In the genomic region with DNA sequence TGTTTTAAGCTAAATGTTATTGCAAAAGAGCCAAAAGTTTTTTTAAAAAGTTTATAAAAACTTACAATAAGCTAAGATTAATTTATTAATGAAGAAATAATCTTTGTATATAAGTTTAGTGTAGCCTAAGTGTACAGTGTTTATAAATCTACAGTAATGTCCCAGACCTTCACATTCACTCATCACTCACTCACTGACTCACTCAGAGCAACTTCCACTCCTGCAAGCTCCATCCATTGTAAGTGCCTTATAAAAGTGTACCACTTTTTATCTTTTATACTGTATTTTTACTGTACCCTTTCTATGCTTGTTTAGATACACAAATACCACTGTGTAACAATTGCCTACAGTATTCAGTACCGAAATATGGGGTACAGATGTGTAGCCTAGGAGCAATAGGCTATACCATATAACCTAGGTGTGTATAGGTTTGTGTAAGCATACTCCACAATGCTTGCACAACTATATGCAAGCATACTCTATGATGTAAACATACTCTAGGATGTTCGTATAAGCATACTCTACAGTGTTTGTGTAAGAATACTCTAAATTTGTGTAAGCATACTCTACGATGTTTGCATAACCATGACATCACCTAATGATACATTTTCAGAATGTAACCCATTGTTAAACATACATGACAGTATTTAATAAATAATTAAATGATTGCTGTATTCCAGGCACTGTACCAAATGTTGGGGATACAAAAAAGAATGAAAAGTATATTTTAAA, we compare ENCODE assay signal across 17 cellular contexts.
DNase-seq lines count a peak whose midpoint lies in the region; ATAC-seq and TF ChIP-seq lines count a peak whose summit lies in the region.
"Had no signal": no experiment of that assay in that cellular context is flagged by ENCODE, and none has a peak within 500 bp of the region (broad histone marks: within the 10 kb centered on the region; RNA-seq: fewer than 3 reads in every experiment).

No MANE protein-coding gene starts in this region.

- POLR2A ChIA-PET in AG04450 (lab: Yijun Ruan, JAX): interaction anchor here (0.6 to 1.2 kb wide), 5 partner anchors 30 to 1365 kb away, joined by 3 to 7 read pairs (median 5); no protein-coding TSS in a partner anchor

- no peak for ATAC-seq in HG02678 (IDR thresholded peaks at IDR 0.05; ENCODE audit: unreplicated experiment)

- no peak for TF ChIP-seq CTCF in AG04450 (IDR thresholded peaks at IDR 0.05; ENCODE audit: low read depth, low read length)
- TF ChIP-seq CTCF in fibroblast of pulmonary artery (IDR thresholded peaks at IDR 0.05; ENCODE audit: low read length, missing control alignments): no peak
- TF ChIP-seq CTCF in testis (IDR thresholded peaks at IDR 0.05): no peak

- no peak overlapping the region for H3K27ac ChIP-seq in AG04450 (ENCODE audit: low read depth, low read length)
- no peak overlapping the region for H3K27ac ChIP-seq in testis
- H3K27ac ChIP-seq: KMS-11 had no signal

- no peak overlapping the region for H3K4me3 ChIP-seq in AG04450 (ENCODE audit: low read depth, low read length)
- no peak overlapping the region for H3K4me3 ChIP-seq in fibroblast of pulmonary artery (replicated peaks; ENCODE audit: low read depth, low read length)
- H3K4me3 ChIP-seq in testis: no peak overlapping the region

- no peaks in the 10 kb centered on the region for H3K36me3 ChIP-seq in testis (ENCODE audit: low read depth, missing control alignments)

- H3K27me3 ChIP-seq in AG04450 (ENCODE audit: control insufficient read depth, insufficient read depth, low read length): no peaks in the 10 kb centered on the region
- H3K27me3 ChIP-seq in testis: no peaks in the 10 kb centered on the region

- H3K4me3 Mint-ChIP-seq in activated naive CD4-positive, alpha-beta T cell treated with anti-CD3 and anti-CD28 coated beads for 36 hours: no peak overlapping the region
- H3K4me3 Mint-ChIP-seq: CD8-positive, alpha-beta memory T cell had no signal

- no peak for TF ChIP-seq POLR2A in testis (IDR thresholded peaks at IDR 0.05)

- no peaks in the 10 kb centered on the region for H3K27me3 Mint-ChIP-seq in activated naive CD4-positive, alpha-beta T cell treated with anti-CD3 and anti-CD28 coated beads for 36 hours (ENCODE audit: low read depth)
- H3K27me3 Mint-ChIP-seq: CD8-positive, alpha-beta memory T cell had no signal

- H3K9me3 ChIP-seq in AG04450 (ENCODE audit: control insufficient read depth, insufficient read depth, low read length): no peaks in the 10 kb centered on the region
- H3K9me3 ChIP-seq in testis: no peaks in the 10 kb centered on the region
- H3K9me3 ChIP-seq: SK-N-SH had no signal

- intact Hi-C loops in activated naive CD4-positive, alpha-beta T cell treated with anti-CD3 and anti-CD28 coated beads for 36 hours (cut with micrococcal nuclease): no loop called here
- intact Hi-C loops in testis (cut with DNase I; ENCODE audit: low total_unique reads): no loop called here

- peaks cover 11% of the 10 kb centered on the region for H3K9me3 Mint-ChIP-seq in activated naive CD4-positive, alpha-beta T cell treated with anti-CD3 and anti-CD28 coated beads for 36 hours

- 96% methylated on average over 3 of the region's 3 CpGs for WGBS in testis, 2 donors

- H3K4me1 Mint-ChIP-seq in activated naive CD4-positive, alpha-beta T cell treated with anti-CD3 and anti-CD28 coated beads for 36 hours (ENCODE audit: low read depth): no peaks in the 10 kb centered on the region
- H3K4me1 Mint-ChIP-seq: CD8-positive, alpha-beta memory T cell had no signal

- H3K4me1 ChIP-seq in testis: no peaks in the 10 kb centered on the region

- H3K27ac Mint-ChIP-seq in activated naive CD4-positive, alpha-beta T cell treated with anti-CD3 and anti-CD28 coated beads for 36 hours: no peak overlapping the region
- H3K27ac Mint-ChIP-seq: CD8-positive, alpha-beta memory T cell had no signal

- CTCF ChIA-PET in AG04450 (lab: Charles Lee): interaction anchor here (0.6 to 1.8 kb wide), 3 partner anchors 22 to 1578 kb away, joined by 3 to 9 read pairs (median 3); no protein-coding TSS in a partner anchor
- CTCF ChIA-PET in activated naive CD4-positive, alpha-beta T cell treated with anti-CD3 and anti-CD28 coated beads for 36 hours (lab: Charles Lee): no interaction called here

- no peaks in the 10 kb centered on the region for H3K36me3 Mint-ChIP-seq in activated naive CD4-positive, alpha-beta T cell treated with anti-CD3 and anti-CD28 coated beads for 36 hours (ENCODE audit: low read depth)
- H3K36me3 Mint-ChIP-seq: CD8-positive, alpha-beta memory T cell had no signal

- DNase-seq in AG04450 (ENCODE audit: low read depth, low spot score): peak; percentile 33
- peak; percentile 7 for DNase-seq in EL
- peak; percentile 14 for DNase-seq in NCI-H69 (lab: John Stamatoyannopoulos, UW)
- peak; percentile 0 for DNase-seq in fibroblast of pulmonary artery (ENCODE audit: low read depth)
- no peak for DNase-seq in activated naive CD4-positive, alpha-beta T cell treated with anti-CD3 and anti-CD28 coated beads for 36 hours
- DNase-seq in testis: no peak
- DNase-seq: C1 segment of cervical spinal cord; CD8-positive, alpha-beta memory T cell; DMS79; NCI-H1417 treated with DMSO at 0.1 percent for 48 hours; NCI-H187 treated with DMSO at 0.1 percent for 48 hours; NCI-H345; NCI-H524 treated with DMSO at 0.1 percent for 48 hours; SHP77; SK-N-SH had no signal

Comparison
In these comparisons a context has a peak if more than half of its experiments do, and no peak if none do; other contexts are left out.
1. DNase-seq: peak in AG04450 (single experiment), EL (single experiment), NCI-H69 (single experiment) and fibroblast of pulmonary artery (single experiment); none in activated naive CD4-positive, alpha-beta T cell treated with anti-CD3 and anti-CD28 coated beads for 36 hours (single experiment) and testis (single experiment).